In genomic region chr4:116705466-116705865, GRCh38 we compare ENCODE assay signal across 17 cellular contexts.
"Had no signal": no experiment of that assay in that cellular context is flagged by ENCODE, and none has a peak within 500 bp of the region (broad histone marks: within the 10 kb centered on the region; RNA-seq: fewer than 3 reads in every experiment).

No MANE protein-coding gene starts in this region.

- H3K27ac ChIP-seq: left lung, thyroid gland had no signal

- ATAC-seq: activated CD4-positive, alpha-beta T cell treated with anti-CD3 and anti-CD28 coated beads for 36 hours; activated naive CD8-positive, alpha-beta T cell treated with anti-CD3 and anti-CD28 coated beads, Interleukin-2, amount 50 U/mL, for 24 hours; left lung; natural killer cell; stimulated activated naive CD8-positive, alpha-beta T cell treated with anti-CD3 and anti-CD28 coated beads, Interleukin-15, Interleukin-2, amounts not matched to agents 100 U/mL and 50 U/mL, for 24 hours had no signal

- H3K9me3 ChIP-seq: thyroid gland had no signal

- DNase-seq: activated B cell treated with CpG ODN at 0.5 μM for 24 hours; activated CD4-positive, alpha-beta T cell treated with anti-CD3 and anti-CD28 coated beads for 36 hours; activated CD4-positive, alpha-beta T cell treated with anti-CD3 and anti-CD28 coated beads, Interleukin-2, amount 50 U/mL, for 48 hours; activated effector memory CD4-positive, alpha-beta T cell treated with Interleukin-2 at 50 U/mL for 16 hours; activated naive CD4-positive, alpha-beta T cell treated with anti-CD3 and anti-CD28 coated beads, Interleukin-2, amount 50 U/mL, for 16 hours; activated naive CD8-positive, alpha-beta T cell treated with anti-CD3 and anti-CD28 coated beads, Interleukin-2, amount 50 U/mL, for 24 hours; activated T-cell treated with anti-CD3 and anti-CD28 coated beads, Interleukin-2, amount 50 U/mL, for 48 hours; cerebellar nuclear complex; cortex of kidney; midbrain; natural killer cell; retina; stimulated activated CD4-positive, alpha-beta T cell treated with anti-CD3 and anti-CD28 coated beads, Interleukin-4, amount 100 ng/mL, for 24 hours; stimulated activated naive CD8-positive, alpha-beta T cell treated with anti-CD3 and anti-CD28 coated beads, Interleukin-15, Interleukin-2, amounts not matched to agents 100 U/mL and 50 U/mL, for 24 hours; T1000; thyroid gland had no signal

- H3K27me3 ChIP-seq: left lung, thyroid gland had no signal

- H3K4me3 ChIP-seq: left lung, thyroid gland had no signal

- H3K36me3 ChIP-seq: left lung, thyroid gland had no signal

- H3K4me1 ChIP-seq: left lung, thyroid gland had no signal
